14 cellular contexts compared by ENCODE assay signal in genomic region chr18:22848618-22849017, GRCh38.
DNase-seq lines count a peak whose midpoint lies in the region; ATAC-seq, FAIRE-seq and TF ChIP-seq lines count a peak whose summit lies in the region.
"Had no signal": no experiment of that assay in that cellular context is flagged by ENCODE, and none has a peak within 500 bp of the region (broad histone marks: within the 10 kb centered on the region; RNA-seq: fewer than 3 reads in every experiment).

No MANE protein-coding gene starts in this region.

- H3K27ac ChIP-seq in RWPE2 (ENCODE audit: poor library complexity, severe bottlenecking) (peak overlapping the region; percentile 97), pancreas (no peak overlapping the region)
- H3K27ac ChIP-seq: BLaER1 had no signal

- FAIRE-seq in pancreas (lab: Jason Lieb, UNC), result no peak
- FAIRE-seq: endothelial cell of umbilical vein had no signal

- WGBS in pancreas, 2 donors, result 25 to 30% methylated on average over 1 of the region's 1 CpG

- H3K4me3 ChIP-seq in RWPE2 (ENCODE audit: severe bottlenecking) (no peak overlapping the region), pancreas (no peak overlapping the region)
- H3K4me3 ChIP-seq: BLaER1 had no signal

- intact Hi-C loops in pancreas (cut with DNase I), result no loop called here

- H3K27me3 ChIP-seq in RWPE2 (ENCODE audit: insufficient read depth, poor library complexity, severe bottlenecking) (no peaks in the 10 kb centered on the region), pancreas (no peaks in the 10 kb centered on the region)
- H3K27me3 ChIP-seq: BLaER1 had no signal

- H3K36me3 ChIP-seq in RWPE2 (ENCODE audit: low read depth) (no peaks in the 10 kb centered on the region), pancreas (no peaks in the 10 kb centered on the region)
- H3K36me3 ChIP-seq: BLaER1 had no signal

- H3K9me3 ChIP-seq in RWPE2 (ENCODE audit: severe bottlenecking), result no peaks in the 10 kb centered on the region
- H3K9me3 ChIP-seq in pancreas, result no peaks in the 10 kb centered on the region
- H3K9me3 ChIP-seq: BLaER1 had no signal

- TF ChIP-seq CTCF in RWPE2 (IDR thresholded peaks at IDR 0.05; ENCODE audit: poor library complexity, severe bottlenecking), result no peak
- TF ChIP-seq CTCF in pancreas (IDR thresholded peaks at IDR 0.05), result no peak

- DNase-seq in EH (ENCODE audit: low read depth) (peak; percentile 59), RWPE2 (ENCODE audit: low spot score) (no peak), fibroblast of peridontal ligament (ENCODE audit: extremely low read depth) (peak; percentile 51), pancreas (no peak), SHP77 treated with DMSO at 0.1 percent for 48 hours (lab: John Stamatoyannopoulos, UW) (no peak), SW 1271 (lab: John Stamatoyannopoulos, UW) (no peak)
- DNase-seq: DMS79 treated with DMSO at 0.1 percent for 48 hours, NCI-H1092, NCI-H446, T-cell had no signal

- ATAC-seq in RWPE2 (ENCODE audit: low read depth) (peak; percentile 72), pancreas (peak in 3 of 4 donors; percentile 52 to 72 (median 70)), HG03175 (IDR thresholded peaks at IDR 0.05; ENCODE audit: unreplicated experiment) (no peak), HG02588 (IDR thresholded peaks at IDR 0.05; ENCODE audit: unreplicated experiment) (no peak)
- ATAC-seq: T-cell had no signal

- H3K4me1 ChIP-seq in RWPE2 (ENCODE audit: insufficient read depth, poor library complexity, severe bottlenecking) (peaks cover 54% of the 10 kb centered on the region), pancreas (peaks cover 8 to 27% (median 13%) of the 10 kb centered on the region in 3 donors)

Comparison
In these comparisons a context has a peak if more than half of its experiments do, and no peak if none do; other contexts are left out.
1. DNase-seq: peak in EH (single experiment) and fibroblast of peridontal ligament (single experiment); none in RWPE2 (single experiment), pancreas (0 of 6), SHP77 treated with DMSO at 0.1 percent for 48 hours (single experiment) and SW 1271 (0 of 2).
2. ATAC-seq: peak in RWPE2 (single experiment) and pancreas (3 of 4); none in HG03175 (single experiment) and HG02588 (single experiment).